8 cellular contexts compared by ENCODE assay signal in genomic region chr16:88803264-88803987, GRCh38. TPM values are rescaled to one million over a fixed set of nuclear protein-coding genes. Genes with fewer than 3 reads are reported as not detected.
DNase-seq lines count a peak whose midpoint lies in the region; ATAC-seq, FAIRE-seq and TF ChIP-seq lines count a peak whose summit lies in the region.

Gene CDT1, plus strand, starts transcription at chr16:88803789. Its CDS starts 43 bp downstream, at chr16:88803832.

- FAIRE-seq in GM12891 (lab: Jason Lieb, UNC): peak; percentile 100

- peak; percentile 99 for DNase-seq in GM12891 (ENCODE audit: insufficient read length, low spot score)
- peak; percentile 70 for DNase-seq in NCI-H2171 treated with DMSO at 0.1 percent for 48 hours (lab: John Stamatoyannopoulos, UW)
- DNase-seq in activated CD4-positive, CD25-positive, alpha-beta regulatory T cell treated with anti-CD3 and anti-CD28 coated beads, Interleukin-2, amount 50 U/mL, for 16 hours (ENCODE audit: low read depth, low spot score): peak; percentile 73
- peak in 54 of 61 donors; percentile 19 to 89 (median 67) for DNase-seq in caudate nucleus (lab: John Stamatoyannopoulos, UW)
- DNase-seq in islet precursor cell: peak; percentile 84
- DNase-seq in stimulated activated CD4-positive, alpha-beta T cell treated with anti-CD3 and anti-CD28 coated beads, Interleukin-12 subunit alpha, Interleukin-12 subunit beta, amount 100 ng/mL, for 48 hours (ENCODE audit: low read depth in 2 of 3, low spot score in 1 of 3): peak; percentile 78 to 81 (median 80)
- no peak for DNase-seq in NCI-H526 treated with DMSO at 0.1 percent for 48 hours (lab: John Stamatoyannopoulos, UW)

- no peak within 1 kb of the TSS for H3K27ac ChIP-seq in caudate nucleus (ENCODE audit: low read depth, low read length)

- no peak for TF ChIP-seq POLR2A in GM12891 (IDR thresholded peaks at IDR 0.05; ENCODE audit: low read depth, low read length)

- ATAC-seq in HG02870 (IDR thresholded peaks at IDR 0.05; ENCODE audit: unreplicated experiment): peak; percentile 55

TF ChIP-seq in GM12891, 5 proteins besides CTCF, POLR2A, EP300 and RAD21:
- TF ChIP-seq POU2F2 (IDR thresholded peaks at IDR 0.05; ENCODE audit: low read depth, low read length) (no peak), SPI1 (IDR thresholded peaks at IDR 0.05; ENCODE audit: low read depth, low read length) (peak; percentile 38; the same call in 1 of the 2 replicates), TAF1 (IDR thresholded peaks at IDR 0.05; ENCODE audit: low read depth, low read length) (peak; percentile 40; the same call in 1 of the 2 replicates)

RNA-seq across cellular contexts. Expression of gene CDT1, which starts in this region (rescaled TPM):
- 29.8 TPM for polyA plus RNA-seq in GM12891 (2012; ENCODE audit: low read depth, missing spikeins)
